In genomic region chr1:2316451-2316940, GRCh38 we compare ENCODE assay signal across 1 cellular context.
TF ChIP-seq lines count a peak whose summit lies in the region.

No MANE protein-coding gene starts in this region.

TF ChIP-seq in HCT116, 20 proteins besides CTCF, POLR2A, EP300 and RAD21 (continued from another document):
- no peak for TF ChIP-seq ZFX (IDR thresholded peaks at IDR 0.05)
